In genomic region chr5:65121880-65122436, GRCh38 we compare ENCODE assay signal across 1 cellular context.
TF ChIP-seq lines count a peak whose summit lies in the region.

No MANE protein-coding gene starts in this region.

TF ChIP-seq in K562, 482 proteins besides CTCF, POLR2A, EP300 and RAD21 (continued from another document and continues in another):
- TF ChIP-seq ZBTB40 (IDR thresholded peaks at IDR 0.05) (no peak), ZBTB40 (CRISPR knock-in tag; IDR thresholded peaks at IDR 0.05) (no peak; the same call in 1 of the 2 replicates), MGA (IDR thresholded peaks at IDR 0.05) (peak; percentile 97), CREM (IDR thresholded peaks at IDR 0.05; ENCODE audit: low read depth) (peak; percentile 50), TSC22D4 (tag; IDR thresholded peaks at IDR 0.05) (no peak), FOS (IDR thresholded peaks at IDR 0.05; ENCODE audit: extremely low read depth, insufficient read length) (peak; percentile 5), POLR3G (IDR thresholded peaks at IDR 0.05; ENCODE audit: extremely low read depth, insufficient read length, insufficient replicate concordance) (no peak), PURB (CRISPR knock-in tag; IDR thresholded peaks at IDR 0.05; ENCODE audit: low read depth) (no peak), THAP12 (CRISPR knock-in tag; IDR thresholded peaks at IDR 0.05) (no peak), MTA1 (IDR thresholded peaks at IDR 0.05; ENCODE audit: borderline replicate concordance) (no peak), AFF4 (CRISPR knock-in tag; IDR thresholded peaks at IDR 0.05) (no peak), U2AF1 (optimal IDR thresholded peaks at IDR 0.05; ENCODE audit: low read depth, low read length) (no peak), KAT8 (IDR thresholded peaks at IDR 0.05; ENCODE audit: low read depth) (no peak), FOSL1 (tag; conservative IDR thresholded peaks at IDR 0.05) (peak; percentile 99), SNIP1 (IDR thresholded peaks at IDR 0.05; ENCODE audit: low read depth) (no peak), MCM5 (IDR thresholded peaks at IDR 0.05; ENCODE audit: low read depth) (no peak), RBM15 (IDR thresholded peaks at IDR 0.05; ENCODE audit: insufficient read depth, low read length) (no peak), HMBOX1 (IDR thresholded peaks at IDR 0.05) (no peak), BHLHE40 (IDR thresholded peaks at IDR 0.05; ENCODE audit: low read length) (peak; percentile 84), ILK (tag; IDR thresholded peaks at IDR 0.05; ENCODE audit: borderline replicate concordance, low read depth) (no peak), ZNF146 (CRISPR knock-in tag; IDR thresholded peaks at IDR 0.05; ENCODE audit: unreplicated experiment) (no peak), ID3 (CRISPR knock-in tag; IDR thresholded peaks at IDR 0.05) (no peak), ID3 (tag; IDR thresholded peaks at IDR 0.05) (no peak), DACH1 (IDR thresholded peaks at IDR 0.05; ENCODE audit: partially characterized antibody) (no peak), RNF2 (IDR thresholded peaks at IDR 0.05) (peak; percentile 31; the same call in 1 of the 2 replicates), SRSF7 (optimal IDR thresholded peaks at IDR 0.05; ENCODE audit: low read depth, low read length) (no peak)
